In the genomic region with DNA sequence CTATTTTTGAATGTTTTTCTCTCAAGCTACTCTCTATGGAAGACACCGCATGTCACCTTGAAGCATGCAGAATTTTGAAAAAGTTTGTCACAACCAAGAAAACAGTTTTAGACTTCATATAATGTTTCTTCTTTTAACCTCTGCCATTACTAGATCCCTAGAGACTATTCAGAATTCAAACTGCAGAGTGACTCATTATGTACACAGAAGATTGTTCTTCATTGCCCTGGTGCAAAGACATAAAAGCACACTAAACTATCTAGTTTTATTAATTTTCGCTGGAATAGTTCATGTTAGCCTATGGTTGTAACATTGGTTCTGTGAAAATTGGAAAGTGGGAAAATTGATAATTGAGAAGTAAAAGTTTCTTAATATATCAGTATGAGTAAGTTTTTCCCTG, we compare ENCODE assay signal across 23 cellular contexts. TPM values are rescaled to one million over a fixed set of nuclear protein-coding genes. Genes with fewer than 3 reads are reported as not detected.
DNase-seq lines count a peak whose midpoint lies in the region; FAIRE-seq and TF ChIP-seq lines count a peak whose summit lies in the region.
"Had no signal": no experiment of that assay in that cellular context is flagged by ENCODE, and none has a peak within 500 bp of the region (broad histone marks: within the 10 kb centered on the region; RNA-seq: fewer than 3 reads in every experiment).

No MANE protein-coding gene starts in this region.

- no peak overlapping the region for H2BK12ac ChIP-seq in mesenchymal stem cell (ENCODE audit: low read length in 2 of 2)

- H2BK5ac ChIP-seq in mesenchymal stem cell (ENCODE audit: low read depth, low read length, poor library complexity, severe bottlenecking), result no peak overlapping the region

- no peak overlapping the region for H3K4me2 ChIP-seq in endothelial cell of umbilical vein (ENCODE audit: insufficient read depth, low read length)
- H3K4me2 ChIP-seq in mesenchymal stem cell (ENCODE audit: low read length, poor library complexity, severe bottlenecking), result no peak overlapping the region
- H3K4me2 ChIP-seq: PC-9 had no signal

- intact Hi-C loops in endothelial cell of umbilical vein (cut with micrococcal nuclease), result loop anchor here (5.0 kb wide), 1 partner anchor 262 kb away; no protein-coding TSS in a partner anchor
- intact Hi-C loops in activated CD4-positive, alpha-beta memory T cell treated with anti-CD3 and anti-CD28 coated beads for 36 hours (cut with micrococcal nuclease), result no loop called here

- H3K4me1 Mint-ChIP-seq in activated CD4-positive, alpha-beta memory T cell treated with anti-CD3 and anti-CD28 coated beads for 36 hours (ENCODE audit: low read depth), result peaks cover 23% of the 10 kb centered on the region

- H3K36me3 ChIP-seq in endothelial cell of umbilical vein (ENCODE audit: control insufficient read depth in 2 of 2, extremely low read depth in 1 of 2, insufficient read depth in 2 of 2, low read length in 2 of 2) (no peaks in the 10 kb centered on the region), mesenchymal stem cell (ENCODE audit: control insufficient read depth in 1 of 2, insufficient read depth in 2 of 2, low read depth in 1 of 2, low read length in 2 of 2) (no peaks in the 10 kb centered on the region), WERI-Rb-1 (peaks cover 24% of the 10 kb centered on the region)
- H3K36me3 ChIP-seq: esophagus muscularis mucosa, uterus had no signal

- POLR2A ChIA-PET in endothelial cell of umbilical vein (lab: Charles Lee), result no interaction called here
- POLR2A ChIA-PET in activated CD4-positive, alpha-beta memory T cell treated with anti-CD3 and anti-CD28 coated beads for 36 hours (lab: Charles Lee), result no interaction called here

- no peaks in the 10 kb centered on the region for H4K20me1 ChIP-seq in endothelial cell of umbilical vein (replicated peaks; ENCODE audit: control insufficient read depth, extremely low read depth, insufficient read depth, low read length)

- no peaks in the 10 kb centered on the region for H3K27me3 ChIP-seq in endothelial cell of umbilical vein (ENCODE audit: control insufficient read depth in 2 of 2, insufficient read depth in 2 of 2, low read length in 2 of 2)
- H3K27me3 ChIP-seq in mesenchymal stem cell (ENCODE audit: control insufficient read depth in 1 of 2, insufficient read depth in 1 of 2, low read length in 2 of 2), result no peaks in the 10 kb centered on the region
- no peaks in the 10 kb centered on the region for H3K27me3 ChIP-seq in WERI-Rb-1 (ENCODE audit: insufficient read depth, low read depth, severe bottlenecking)
- H3K27me3 ChIP-seq: esophagus muscularis mucosa, uterus had no signal

- no peaks in the 10 kb centered on the region for H3K79me1 ChIP-seq in mesenchymal stem cell (replicated peaks; ENCODE audit: low read length, poor library complexity, severe bottlenecking)

- H3K4ac ChIP-seq in mesenchymal stem cell (ENCODE audit: low read depth in 1 of 2, low read length in 2 of 2), result no peak overlapping the region

- no peaks in the 10 kb centered on the region for H3K9me3 Mint-ChIP-seq in activated CD4-positive, alpha-beta memory T cell treated with anti-CD3 and anti-CD28 coated beads for 36 hours
- H3K9me3 Mint-ChIP-seq: activated CD4-positive, alpha-beta T cell treated with anti-CD3 and anti-CD28 coated beads, Interleukin-2, amount 10 ng/mL, durations not matched to agents 7 days and 5 days; brain; CD8-positive, alpha-beta memory T cell had no signal

- H2BK120ac ChIP-seq in mesenchymal stem cell (ENCODE audit: low read depth, low read length), result no peak overlapping the region

- H3K36me3 Mint-ChIP-seq in activated CD4-positive, alpha-beta memory T cell treated with anti-CD3 and anti-CD28 coated beads for 36 hours, result peaks cover 42% of the 10 kb centered on the region

- H3K4me1 ChIP-seq in endothelial cell of umbilical vein (ENCODE audit: control insufficient read depth, extremely low read depth, insufficient read depth, low read length) (peaks cover 4% of the 10 kb centered on the region), mesenchymal stem cell (ENCODE audit: control insufficient read depth, insufficient read depth, low read depth, low read length) (peaks cover 4% of the 10 kb centered on the region)
- H3K4me1 ChIP-seq: uterus had no signal

- H3K27ac Mint-ChIP-seq in activated CD4-positive, alpha-beta memory T cell treated with anti-CD3 and anti-CD28 coated beads for 36 hours, result no peak overlapping the region
- H3K27ac Mint-ChIP-seq: activated CD4-positive, alpha-beta T cell treated with anti-CD3 and anti-CD28 coated beads, Interleukin-2, amount 10 ng/mL, durations not matched to agents 7 days and 5 days; brain had no signal

- CTCF ChIA-PET in endothelial cell of umbilical vein (lab: Charles Lee), result interaction anchor here (1.0 kb wide), 1 partner anchor 170 kb away, joined by 6 read pairs; no protein-coding TSS in a partner anchor
- CTCF ChIA-PET in activated CD4-positive, alpha-beta memory T cell treated with anti-CD3 and anti-CD28 coated beads for 36 hours (lab: Charles Lee), result interaction anchor here (2.0 to 12.0 kb wide), 2 partner anchors 36 to 170 kb away, joined by 5 to 147 read pairs; no protein-coding TSS in a partner anchor

- dilution Hi-C loops in endothelial cell of umbilical vein (cut with MboI; ENCODE audit: extremely low pct_ligation_motif_present, low sequenced_read_pairs), result no loop called here

- H3K14ac ChIP-seq in mesenchymal stem cell (ENCODE audit: low read length in 2 of 2), result no peak overlapping the region

- H4K91ac ChIP-seq in mesenchymal stem cell (ENCODE audit: low read length), result no peak overlapping the region

- H2BK15ac ChIP-seq in mesenchymal stem cell (ENCODE audit: low read depth, poor library complexity, severe bottlenecking), result no peak overlapping the region

- H2AFZ ChIP-seq in endothelial cell of umbilical vein (ENCODE audit: low read depth, low read length) (no peak overlapping the region), mesenchymal stem cell (ENCODE audit: low read depth, low read length) (no peak overlapping the region)
- H2AFZ ChIP-seq: PC-9 had no signal

- H2AK5ac ChIP-seq in mesenchymal stem cell (ENCODE audit: low read length, severe bottlenecking), result no peak overlapping the region

- H3K4me3 ChIP-seq in AG10803 (ENCODE audit: low read length), result no peak overlapping the region
- H3K4me3 ChIP-seq in endothelial cell of umbilical vein (replicated peaks in 1 of 3; ENCODE audit: insufficient read depth in 1 of 3, low read depth in 1 of 3, low read length in 3 of 3), result no peak overlapping the region
- H3K4me3 ChIP-seq in mesenchymal stem cell (ENCODE audit: insufficient read depth in 1 of 2, low read depth in 1 of 2, low read length in 2 of 2), result no peak overlapping the region
- no peak overlapping the region for H3K4me3 ChIP-seq in WERI-Rb-1 (ENCODE audit: low read depth, low read length)
- H3K4me3 ChIP-seq: dorsolateral prefrontal cortex, esophagus muscularis mucosa, PC-9, SK-N-MC, uterus had no signal

- H3K9me3 ChIP-seq in endothelial cell of umbilical vein (replicated peaks; ENCODE audit: control insufficient read depth, insufficient read depth, low read length) (no peaks in the 10 kb centered on the region), mesenchymal stem cell (ENCODE audit: control insufficient read depth, low read length) (no peaks in the 10 kb centered on the region), WERI-Rb-1 (ENCODE audit: severe bottlenecking) (no peaks in the 10 kb centered on the region)
- H3K9me3 ChIP-seq: esophagus muscularis mucosa, uterus had no signal

- H3K27ac ChIP-seq in endothelial cell of umbilical vein (ENCODE audit: insufficient read depth, low read depth, low read length) (no peak overlapping the region), mesenchymal stem cell (ENCODE audit: low read length, poor library complexity, severe bottlenecking) (no peak overlapping the region), WERI-Rb-1 (no peak overlapping the region)
- H3K27ac ChIP-seq: dorsolateral prefrontal cortex, esophagus muscularis mucosa, PC-9, SK-N-MC, uterus had no signal

- H3K23ac ChIP-seq in mesenchymal stem cell (ENCODE audit: low read length in 2 of 2), result no peak overlapping the region

- WGBS in mesenchymal stem cell, result 41% methylated on average over 2 of the region's 2 CpGs

- no peak overlapping the region for H3K4me3 Mint-ChIP-seq in activated CD4-positive, alpha-beta memory T cell treated with anti-CD3 and anti-CD28 coated beads for 36 hours
- H3K4me3 Mint-ChIP-seq: activated CD4-positive, alpha-beta T cell treated with anti-CD3 and anti-CD28 coated beads, Interleukin-2, amount 10 ng/mL, durations not matched to agents 7 days and 5 days; brain; CD8-positive, alpha-beta memory T cell had no signal

- TF ChIP-seq CTCF in AG10803 (conservative IDR thresholded peaks at IDR 0.05; ENCODE audit: low read length) (no peak), endothelial cell of umbilical vein (IDR thresholded peaks at IDR 0.05; ENCODE audit: extremely low read depth in 1 of 2, insufficient read depth in 1 of 2, low read depth in 1 of 2, low read length in 2 of 2) (no peak), WERI-Rb-1 (IDR thresholded peaks at IDR 0.05; ENCODE audit: low read depth, low read length) (no peak)

- TF ChIP-seq POLR2A in endothelial cell of umbilical vein (IDR thresholded peaks at IDR 0.05; ENCODE audit: low read depth, low read length), result no peak

- no peaks in the 10 kb centered on the region for H3K9me1 ChIP-seq in endothelial cell of umbilical vein (replicated peaks; ENCODE audit: control insufficient read depth, extremely low read depth, insufficient read depth, low read length)

- FAIRE-seq in endothelial cell of umbilical vein (lab: Jason Lieb, UNC), result peak; percentile 62

- H3K9ac ChIP-seq in endothelial cell of umbilical vein (replicated peaks; ENCODE audit: extremely low read depth, insufficient read depth, low read length) (no peak overlapping the region), mesenchymal stem cell (ENCODE audit: low read length) (no peak overlapping the region)

- no peak overlapping the region for H3K18ac ChIP-seq in mesenchymal stem cell (ENCODE audit: low read depth in 1 of 2, low read length in 2 of 2)

- peak; percentile 36 for DNase-seq in AG10803 (ENCODE audit: low read depth)
- peak; percentile 14 for DNase-seq in LoVo (ENCODE audit: low spot score)
- peak; percentile 34 for DNase-seq in endothelial cell of umbilical vein (ENCODE audit: low read depth, low spot score)
- peak; percentile 61 for DNase-seq in mesenchymal stem cell
- no peak for DNase-seq in activated CD4-positive, alpha-beta memory T cell treated with anti-CD3 and anti-CD28 coated beads for 36 hours
- DNase-seq in WERI-Rb-1, result no peak
- no peak for DNase-seq in NCI-H524 (lab: John Stamatoyannopoulos, UW)
- DNase-seq in UCSD-AML1 (lab: John Stamatoyannopoulos, UW; ENCODE audit: unreplicated experiment), result no peak
- DNase-seq: activated CD4-positive, alpha-beta T cell treated with anti-CD3 and anti-CD28 coated beads, Interleukin-2, amount 10 ng/mL, durations not matched to agents 7 days and 5 days; activated naive CD4-positive, alpha-beta T cell; CD8-positive, alpha-beta memory T cell; dorsolateral prefrontal cortex; hippocampal formation; midbrain; NCI-H1930; NCI-H526 treated with DMSO at 0.1 percent for 48 hours; PC-9; retina; stimulated activated naive CD8-positive, alpha-beta T cell treated with anti-CD3 and anti-CD28 coated beads, Interleukin-15, Interleukin-2, amounts not matched to agents 100 U/mL and 50 U/mL, for 24 hours; uterus had no signal

- no peak overlapping the region for H4K8ac ChIP-seq in mesenchymal stem cell (ENCODE audit: low read length)

- no TSS peak for BruUV-seq in endothelial cell of umbilical vein (replicated peaks; lab: Mats Ljungman, UMichigan)

- no peaks in the 10 kb centered on the region for H3K27me3 Mint-ChIP-seq in activated CD4-positive, alpha-beta memory T cell treated with anti-CD3 and anti-CD28 coated beads for 36 hours
- H3K27me3 Mint-ChIP-seq: activated CD4-positive, alpha-beta T cell treated with anti-CD3 and anti-CD28 coated beads, Interleukin-2, amount 10 ng/mL, durations not matched to agents 7 days and 5 days; brain; CD8-positive, alpha-beta memory T cell had no signal

- H3K79me2 ChIP-seq in endothelial cell of umbilical vein (ENCODE audit: control insufficient read depth, insufficient read depth, low read length), result no peaks in the 10 kb centered on the region

RNA-seq across cellular contexts. Expression of a gene that starts 18.4 kb away (rescaled TPM):
- 10.2 and 19.8 TPM in 2 replicates for total RNA-seq in endothelial cell of umbilical vein
- polyA plus RNA-seq in endothelial cell of umbilical vein, result 33.0 and 33.3 TPM in 2 replicates
- polyA plus RNA-seq in endothelial cell of umbilical vein (2011; cell fraction: cytosol; rRNA removed), result 12.7 and 13.3 TPM in 2 replicates
- polyA plus RNA-seq in endothelial cell of umbilical vein (2011; cell fraction: nucleus; rRNA removed), result 11.2 and 12.2 TPM in 2 replicates
- polyA plus RNA-seq in endothelial cell of umbilical vein (2012), result 6.0 and 7.0 TPM in 2 replicates
- 65.1 and 69.9 TPM in 2 replicates for polyA minus RNA-seq in endothelial cell of umbilical vein
- polyA minus RNA-seq in endothelial cell of umbilical vein (2011; cell fraction: cytosol; rRNA and poly(A)+ RNA removed), result not detected
- 13.6 and 19.6 TPM in 2 replicates for polyA minus RNA-seq in endothelial cell of umbilical vein (2011; cell fraction: nucleus; rRNA and poly(A)+ RNA removed)
- polyA plus RNA-seq in mesenchymal stem cell (2013, experiment 1 of 2), result 72.2 TPM
- 71.8 TPM for polyA plus RNA-seq in mesenchymal stem cell (2013, experiment 2 of 2)
- not detected for total RNA-seq in activated CD4-positive, alpha-beta memory T cell treated with anti-CD3 and anti-CD28 coated beads for 36 hours
- total RNA-seq: activated CD4-positive, alpha-beta T cell treated with anti-CD3 and anti-CD28 coated beads, Interleukin-2, amount 10 ng/mL, durations not matched to agents 7 days and 5 days had no signal

Comparison
In these comparisons a context has a peak if more than half of its experiments do, and no peak if none do; other contexts are left out.
1. DNase-seq: peak in AG10803 (single experiment), LoVo (single experiment), endothelial cell of umbilical vein (single experiment) and mesenchymal stem cell (single experiment); none in activated CD4-positive, alpha-beta memory T cell treated with anti-CD3 and anti-CD28 coated beads for 36 hours (single experiment), WERI-Rb-1 (single experiment), NCI-H524 (0 of 2) and UCSD-AML1 (single experiment).
2. RNA of a gene that starts 18.4 kb away (total RNA-seq): 10.2 to 19.8 TPM in endothelial cell of umbilical vein; not detected in activated CD4-positive, alpha-beta memory T cell treated with anti-CD3 and anti-CD28 coated beads for 36 hours; every median in the first group is over 10 times any median in the second.